In the genomic region with DNA sequence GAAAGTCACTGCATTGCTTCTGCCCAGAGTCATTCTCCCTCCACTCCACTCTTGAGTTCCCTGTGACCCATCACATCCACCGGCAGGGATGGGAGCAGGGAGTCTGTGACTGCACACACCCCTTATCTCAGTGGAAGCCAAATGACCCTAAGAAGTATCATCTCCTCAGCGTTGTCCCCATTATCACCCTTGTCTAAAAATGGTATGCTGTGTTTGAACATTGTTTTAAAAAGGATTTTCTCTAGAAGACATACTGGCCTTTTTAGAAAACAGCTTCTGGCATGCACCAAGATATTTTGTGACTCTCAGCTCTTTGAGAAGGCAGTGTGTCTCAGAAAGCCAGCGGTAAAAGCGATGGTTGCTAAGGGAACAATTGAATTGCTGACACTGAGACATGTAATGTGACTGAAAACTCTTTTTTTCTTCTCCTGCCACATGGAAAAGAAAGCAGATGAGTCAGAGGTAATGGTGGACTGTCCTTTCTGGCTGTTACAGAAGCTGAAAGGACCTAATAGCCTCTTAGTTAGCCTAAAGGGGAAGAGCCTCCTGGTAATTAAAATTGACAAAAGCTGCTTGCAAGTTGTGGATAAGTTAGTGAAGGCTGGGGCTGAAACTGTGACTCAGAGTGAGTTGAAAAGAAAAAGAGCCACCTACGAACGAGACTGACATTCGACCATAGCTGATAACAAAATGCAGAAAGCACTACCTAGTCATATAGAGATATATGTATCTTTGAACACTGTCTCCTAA, we compare ENCODE assay signal across 2 cellular contexts.
TF ChIP-seq lines count a peak whose summit lies in the region.

No MANE protein-coding gene starts in this region.

TF ChIP-seq in SK-N-SH treated with all-trans-retinoic acid at 6 μM for 48 hours, 23 proteins besides CTCF, POLR2A, EP300 and RAD21 (continued from another document):
- TF ChIP-seq, protein P1, sequence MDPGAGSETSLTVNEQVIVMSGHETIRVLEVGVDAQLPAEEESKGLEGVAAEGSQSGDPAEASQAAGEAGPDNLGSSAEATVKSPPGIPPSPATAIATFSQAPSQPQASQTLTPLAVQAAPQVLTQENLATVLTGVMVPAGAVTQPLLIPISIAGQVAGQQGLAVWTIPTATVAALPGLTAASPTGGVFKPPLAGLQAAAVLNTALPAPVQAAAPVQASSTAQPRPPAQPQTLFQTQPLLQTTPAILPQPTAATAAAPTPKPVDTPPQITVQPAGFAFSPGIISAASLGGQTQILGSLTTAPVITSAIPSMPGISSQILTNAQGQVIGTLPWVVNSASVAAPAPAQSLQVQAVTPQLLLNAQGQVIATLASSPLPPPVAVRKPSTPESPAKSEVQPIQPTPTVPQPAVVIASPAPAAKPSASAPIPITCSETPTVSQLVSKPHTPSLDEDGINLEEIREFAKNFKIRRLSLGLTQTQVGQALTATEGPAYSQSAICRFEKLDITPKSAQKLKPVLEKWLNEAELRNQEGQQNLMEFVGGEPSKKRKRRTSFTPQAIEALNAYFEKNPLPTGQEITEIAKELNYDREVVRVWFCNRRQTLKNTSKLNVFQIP (CRISPR knock-in tag; IDR thresholded peaks at IDR 0.05; ENCODE audit: borderline replicate concordance, low read depth): no peak
- TF ChIP-seq, protein P2, sequence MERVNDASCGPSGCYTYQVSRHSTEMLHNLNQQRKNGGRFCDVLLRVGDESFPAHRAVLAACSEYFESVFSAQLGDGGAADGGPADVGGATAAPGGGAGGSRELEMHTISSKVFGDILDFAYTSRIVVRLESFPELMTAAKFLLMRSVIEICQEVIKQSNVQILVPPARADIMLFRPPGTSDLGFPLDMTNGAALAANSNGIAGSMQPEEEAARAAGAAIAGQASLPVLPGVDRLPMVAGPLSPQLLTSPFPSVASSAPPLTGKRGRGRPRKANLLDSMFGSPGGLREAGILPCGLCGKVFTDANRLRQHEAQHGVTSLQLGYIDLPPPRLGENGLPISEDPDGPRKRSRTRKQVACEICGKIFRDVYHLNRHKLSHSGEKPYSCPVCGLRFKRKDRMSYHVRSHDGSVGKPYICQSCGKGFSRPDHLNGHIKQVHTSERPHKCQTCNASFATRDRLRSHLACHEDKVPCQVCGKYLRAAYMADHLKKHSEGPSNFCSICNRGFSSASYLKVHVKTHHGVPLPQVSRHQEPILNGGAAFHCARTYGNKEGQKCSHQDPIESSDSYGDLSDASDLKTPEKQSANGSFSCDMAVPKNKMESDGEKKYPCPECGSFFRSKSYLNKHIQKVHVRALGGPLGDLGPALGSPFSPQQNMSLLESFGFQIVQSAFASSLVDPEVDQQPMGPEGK (CRISPR knock-in tag; IDR thresholded peaks at IDR 0.05; ENCODE audit: borderline replicate concordance): no peak
- no peak for TF ChIP-seq ZNF70 (CRISPR knock-in tag; IDR thresholded peaks at IDR 0.05)
- TF ChIP-seq ARNTL (CRISPR knock-in tag; IDR thresholded peaks at IDR 0.05; ENCODE audit: borderline replicate concordance, low read depth): no peak
- TF ChIP-seq ESRRG (CRISPR knock-in tag; IDR thresholded peaks at IDR 0.05): no peak
- TF ChIP-seq ISL1 (CRISPR knock-in tag; IDR thresholded peaks at IDR 0.05): no peak
- TF ChIP-seq RARB (CRISPR knock-in tag; IDR thresholded peaks at IDR 0.05): no peak
- no peak for TF ChIP-seq ZFP3 (CRISPR knock-in tag; IDR thresholded peaks at IDR 0.05)
- TF ChIP-seq TOX (CRISPR knock-in tag; IDR thresholded peaks at IDR 0.05; ENCODE audit: borderline replicate concordance): no peak
- no peak for TF ChIP-seq ZNF8 (CRISPR knock-in tag; IDR thresholded peaks at IDR 0.05)
- no peak for TF ChIP-seq PPARA (CRISPR knock-in tag; IDR thresholded peaks at IDR 0.05; ENCODE audit: borderline replicate concordance)
- no peak for TF ChIP-seq SNAI2 (CRISPR knock-in tag; IDR thresholded peaks at IDR 0.05)
- TF ChIP-seq ZNF565 (CRISPR knock-in tag; conservative IDR thresholded peaks at IDR 0.05; ENCODE audit: low read depth): no peak
- TF ChIP-seq BACH2 (CRISPR knock-in tag; IDR thresholded peaks at IDR 0.05; ENCODE audit: borderline replicate concordance): no peak

TF ChIP-seq in SK-N-SH, 30 proteins besides CTCF, POLR2A, EP300 and RAD21 (continued from another document):
- TF ChIP-seq, protein P3, sequence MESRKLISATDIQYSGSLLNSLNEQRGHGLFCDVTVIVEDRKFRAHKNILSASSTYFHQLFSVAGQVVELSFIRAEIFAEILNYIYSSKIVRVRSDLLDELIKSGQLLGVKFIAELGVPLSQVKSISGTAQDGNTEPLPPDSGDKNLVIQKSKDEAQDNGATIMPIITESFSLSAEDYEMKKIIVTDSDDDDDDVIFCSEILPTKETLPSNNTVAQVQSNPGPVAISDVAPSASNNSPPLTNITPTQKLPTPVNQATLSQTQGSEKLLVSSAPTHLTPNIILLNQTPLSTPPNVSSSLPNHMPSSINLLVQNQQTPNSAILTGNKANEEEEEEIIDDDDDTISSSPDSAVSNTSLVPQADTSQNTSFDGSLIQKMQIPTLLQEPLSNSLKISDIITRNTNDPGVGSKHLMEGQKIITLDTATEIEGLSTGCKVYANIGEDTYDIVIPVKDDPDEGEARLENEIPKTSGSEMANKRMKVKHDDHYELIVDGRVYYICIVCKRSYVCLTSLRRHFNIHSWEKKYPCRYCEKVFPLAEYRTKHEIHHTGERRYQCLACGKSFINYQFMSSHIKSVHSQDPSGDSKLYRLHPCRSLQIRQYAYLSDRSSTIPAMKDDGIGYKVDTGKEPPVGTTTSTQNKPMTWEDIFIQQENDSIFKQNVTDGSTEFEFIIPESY (IDR thresholded peaks at IDR 0.05; ENCODE audit: borderline replicate concordance, low read depth): no peak
- TF ChIP-seq FOXM1 (IDR thresholded peaks at IDR 0.05; ENCODE audit: low read depth): no peak
- TF ChIP-seq SIN3A (IDR thresholded peaks at IDR 0.05; ENCODE audit: borderline replicate concordance, low read depth, low read length): no peak
- TF ChIP-seq, protein P4, sequence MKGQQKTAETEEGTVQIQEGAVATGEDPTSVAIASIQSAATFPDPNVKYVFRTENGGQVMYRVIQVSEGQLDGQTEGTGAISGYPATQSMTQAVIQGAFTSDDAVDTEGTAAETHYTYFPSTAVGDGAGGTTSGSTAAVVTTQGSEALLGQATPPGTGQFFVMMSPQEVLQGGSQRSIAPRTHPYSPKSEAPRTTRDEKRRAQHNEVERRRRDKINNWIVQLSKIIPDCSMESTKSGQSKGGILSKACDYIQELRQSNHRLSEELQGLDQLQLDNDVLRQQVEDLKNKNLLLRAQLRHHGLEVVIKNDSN (IDR thresholded peaks at IDR 0.05; ENCODE audit: borderline replicate concordance, low read depth): no peak
- no peak for TF ChIP-seq NRF1 (IDR thresholded peaks at IDR 0.05; ENCODE audit: low read depth, low read length)
